1 cellular context compared by ENCODE assay signal in genomic region chr6:3135668-3136297, GRCh38.
TF ChIP-seq lines count a peak whose summit lies in the region.

No MANE protein-coding gene starts in this region.

TF ChIP-seq in HepG2, 621 proteins besides CTCF, POLR2A, EP300 and RAD21 (continued from another document and continues in another):
- TF ChIP-seq AHDC1 (CRISPR knock-in tag; IDR thresholded peaks at IDR 0.05; ENCODE audit: borderline replicate concordance): peak; percentile 89; the same call in 1 of the 2 replicates
- no peak for TF ChIP-seq HMG20B (CRISPR knock-in tag; conservative IDR thresholded peaks at IDR 0.05)
- no peak for TF ChIP-seq ZMYM3 (CRISPR knock-in tag; IDR thresholded peaks at IDR 0.05)
- no peak for TF ChIP-seq HNRNPUL1 (IDR thresholded peaks at IDR 0.05; ENCODE audit: low read depth, low read length)
- no peak for TF ChIP-seq ZNF589 (CRISPR knock-in tag; conservative IDR thresholded peaks at IDR 0.05)
- no peak for TF ChIP-seq PCBP1 (IDR thresholded peaks at IDR 0.05; ENCODE audit: borderline replicate concordance, low read depth, low read length)
- TF ChIP-seq ZBTB7B (CRISPR knock-in tag; IDR thresholded peaks at IDR 0.05): no peak
- TF ChIP-seq KDM4B (CRISPR knock-in tag; IDR thresholded peaks at IDR 0.05): peak; percentile 26; the same call in 1 of the 2 replicates
- no peak for TF ChIP-seq KDM1A (CRISPR knock-in tag; IDR thresholded peaks at IDR 0.05)
- no peak for TF ChIP-seq ZNF451 (CRISPR knock-in tag; IDR thresholded peaks at IDR 0.05)
- peak; percentile 27; the same call in 1 of the 2 replicates for TF ChIP-seq IKZF5 (CRISPR knock-in tag; IDR thresholded peaks at IDR 0.05)
- TF ChIP-seq HNRNPK (IDR thresholded peaks at IDR 0.05; ENCODE audit: low read depth, low read length, poor library complexity, severe bottlenecking): no peak
- no peak for TF ChIP-seq TGIF2 (CRISPR knock-in tag; IDR thresholded peaks at IDR 0.05)
- TF ChIP-seq ZBTB43 (CRISPR knock-in tag; conservative IDR thresholded peaks at IDR 0.05): no peak; the same call in 1 of the 2 replicates
- TF ChIP-seq ZHX1 (CRISPR knock-in tag; IDR thresholded peaks at IDR 0.05; ENCODE audit: low read depth): no peak
- no peak for TF ChIP-seq E2F5 (CRISPR knock-in tag; conservative IDR thresholded peaks at IDR 0.05)
- no peak for TF ChIP-seq ZNF251 (CRISPR knock-in tag; IDR thresholded peaks at IDR 0.05)
- no peak for TF ChIP-seq ZNF781 (CRISPR knock-in tag; IDR thresholded peaks at IDR 0.05; ENCODE audit: borderline replicate concordance, not compliant biosample characterization)
- TF ChIP-seq ZSCAN21 (CRISPR knock-in tag; IDR thresholded peaks at IDR 0.05; ENCODE audit: borderline replicate concordance): no peak
- TF ChIP-seq CHD2 (IDR thresholded peaks at IDR 0.05; ENCODE audit: low read depth, low read length): no peak
- no peak for TF ChIP-seq HNRNPH1 (optimal IDR thresholded peaks at IDR 0.05; ENCODE audit: low read depth, low read length)
- no peak for TF ChIP-seq ZNF468 (CRISPR knock-in tag; IDR thresholded peaks at IDR 0.05)
- peak; percentile 51; the same call in 1 of the 2 replicates for TF ChIP-seq ZBTB38 (CRISPR knock-in tag; IDR thresholded peaks at IDR 0.05)
- no peak for TF ChIP-seq ZNF768 (CRISPR knock-in tag; IDR thresholded peaks at IDR 0.05)
- no peak for TF ChIP-seq ZNF710 (CRISPR knock-in tag; IDR thresholded peaks at IDR 0.05; ENCODE audit: borderline replicate concordance)
- TF ChIP-seq MLLT10 (CRISPR knock-in tag; IDR thresholded peaks at IDR 0.05): no peak
- peak; percentile 38; the same call in 1 of the 2 replicates for TF ChIP-seq TBX3 (IDR thresholded peaks at IDR 0.05; ENCODE audit: borderline replicate concordance)
- no peak for TF ChIP-seq ZFP91 (CRISPR knock-in tag; IDR thresholded peaks at IDR 0.05; ENCODE audit: borderline replicate concordance)
- TF ChIP-seq ZNF274 (CRISPR knock-in tag; IDR thresholded peaks at IDR 0.05): no peak
- no peak for TF ChIP-seq NR3C1 (CRISPR knock-in tag; IDR thresholded peaks at IDR 0.05)
- TF ChIP-seq SOX6 (IDR thresholded peaks at IDR 0.05): no peak
- 0 out of 2 replicates have a peak, but pooled peaks have one; percentile 4 for TF ChIP-seq SOX6 (CRISPR knock-in tag; IDR thresholded peaks at IDR 0.05)
- no peak for TF ChIP-seq HIC2 (CRISPR knock-in tag; IDR thresholded peaks at IDR 0.05; ENCODE audit: low read depth)
- TF ChIP-seq CENPBD1 (CRISPR knock-in tag; IDR thresholded peaks at IDR 0.05; ENCODE audit: borderline replicate concordance, low read depth): no peak
- peak; percentile 59; the same call in 1 of the 2 replicates for TF ChIP-seq SOX5 (CRISPR knock-in tag; IDR thresholded peaks at IDR 0.05; ENCODE audit: borderline replicate concordance)
- no peak for TF ChIP-seq TFDP2 (CRISPR knock-in tag; IDR thresholded peaks at IDR 0.05)
- TF ChIP-seq NR0B2 (CRISPR knock-in tag; IDR thresholded peaks at IDR 0.05): no peak
- no peak for TF ChIP-seq GZF1 (CRISPR knock-in tag; IDR thresholded peaks at IDR 0.05)
- TF ChIP-seq ZNF205 (CRISPR knock-in tag; IDR thresholded peaks at IDR 0.05): peak; percentile 71; the same call in 1 of the 2 replicates
- TF ChIP-seq MAX (IDR thresholded peaks at IDR 0.05): peak; percentile 53
